ENCODE assay signal across 11 cellular contexts in the genomic region with DNA sequence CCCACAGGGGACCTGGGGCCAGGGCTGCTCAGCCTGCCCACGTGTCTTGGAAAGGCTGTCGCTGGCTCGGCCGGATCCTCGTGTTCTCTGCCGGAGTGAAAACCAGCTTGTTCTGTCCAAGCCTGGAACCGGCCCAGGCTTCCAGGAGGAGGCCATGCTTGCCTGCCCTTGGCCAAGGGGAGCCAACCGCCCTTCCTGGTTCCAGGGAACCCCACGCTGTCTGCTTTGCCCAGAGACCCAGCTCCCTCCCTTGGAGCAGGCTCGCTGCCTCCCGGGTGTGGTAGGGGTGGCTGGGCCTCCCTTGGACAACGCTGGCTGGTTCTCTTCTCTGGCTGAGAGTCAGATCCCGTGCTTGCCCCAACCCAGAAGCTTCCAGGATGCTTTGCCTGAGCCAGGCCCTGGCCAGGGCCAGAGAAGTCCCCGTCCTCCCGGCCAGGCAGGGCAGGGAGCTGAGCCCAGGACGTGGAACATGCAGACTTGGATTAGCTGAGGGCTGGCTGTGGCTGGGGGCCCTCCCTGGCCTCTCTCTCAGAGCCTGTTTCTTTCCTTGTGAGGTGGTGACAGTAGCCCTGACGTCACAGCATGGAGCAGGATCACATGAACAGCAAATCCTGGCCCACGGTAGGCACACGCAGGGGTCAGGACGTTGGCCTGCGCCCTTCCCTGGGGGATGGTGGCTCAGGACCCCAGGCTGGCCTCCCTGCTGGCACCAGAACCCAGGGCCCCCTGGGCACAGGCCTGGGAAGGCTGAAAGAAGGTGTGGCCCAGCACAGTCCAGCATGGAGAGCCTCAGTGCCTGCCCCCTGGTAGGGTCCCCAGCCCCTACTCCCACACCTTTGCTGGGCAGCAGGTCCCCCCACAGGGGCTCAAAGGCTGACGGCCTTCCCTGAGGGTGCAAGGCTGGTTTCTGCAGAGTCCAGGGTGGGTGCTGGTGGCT.
DNase-seq lines count a peak whose midpoint lies in the region; ATAC-seq lines count a peak whose summit lies in the region.
"Had no signal": no experiment of that assay in that cellular context is flagged by ENCODE, and none has a peak within 500 bp of the region (broad histone marks: within the 10 kb centered on the region; RNA-seq: fewer than 3 reads in every experiment).

No MANE protein-coding gene starts in this region.

- peak; percentile 78 to 88 for ATAC-seq in right cardiac atrium
- ATAC-seq in GM21423 (IDR thresholded peaks at IDR 0.05; ENCODE audit: unreplicated experiment), result no peak

- WGBS in right cardiac atrium, result 29% methylated on average over 22 of the region's 22 CpGs

- intact Hi-C loops in right cardiac atrium (cut with DNase I) (loop anchor here in 2 of 4 donors (5.0 to 10.0 kb wide), 2 partner anchors 70 to 73 kb away; a partner anchor contains a TSS), posterior cingulate gyrus (cut with DNase I) (no loop called here)

- H3K9me3 ChIP-seq in right cardiac atrium (ENCODE audit: control insufficient read depth, low read length), result no peaks in the 10 kb centered on the region

- H3K4me3 ChIP-seq in right cardiac atrium (ENCODE audit: low read length), result no peak overlapping the region
- H3K4me3 ChIP-seq: PC-9 had no signal

- H3K4me1 ChIP-seq in right cardiac atrium (ENCODE audit: control insufficient read depth, insufficient read depth, low read length), result peaks cover 17% of the 10 kb centered on the region

- DNase-seq in AG08396 (ENCODE audit: low spot score) (peak; percentile 60), cerebellar cortex (ENCODE audit: low spot score) (peak; percentile 96), right cardiac atrium (peak; percentile 93 to 98 (median 97)), posterior cingulate gyrus (peak; percentile 57 to 96 (median 77)), HUDEP-2 (lab: John Stamatoyannopoulos, UW; ENCODE audit: unreplicated experiment in 76 of 76) (no peak), cortex of kidney (lab: John Stamatoyannopoulos, UW) (no peak)
- no peak for DNase-seq in stimulated activated naive CD4-positive, alpha-beta T cell (lab: John Stamatoyannopoulos, UW)
- DNase-seq: activated B cell treated with CpG ODN at 0.5 μM for 24 hours, NCI-H1417 treated with DMSO at 0.1 percent for 48 hours, PC-9 had no signal

- H3K27me3 ChIP-seq in right cardiac atrium (ENCODE audit: control insufficient read depth, insufficient read depth), result no peaks in the 10 kb centered on the region

- peak overlapping the region; percentile 87 for H3K27ac ChIP-seq in right cardiac atrium (ENCODE audit: low read length)
- H3K27ac ChIP-seq: PC-9 had no signal

Comparison
In these comparisons a context has a peak if more than half of its experiments do, and no peak if none do; other contexts are left out.
1. DNase-seq: peak in AG08396 (single experiment), cerebellar cortex (single experiment), right cardiac atrium (3 of 3) and posterior cingulate gyrus (10 of 10); none in HUDEP-2 (0 of 76), cortex of kidney (single experiment) and stimulated activated naive CD4-positive, alpha-beta T cell (0 of 6).